In genomic region chr3:184568918-184569829, GRCh38 we compare ENCODE assay signal across 8 cellular contexts. TPM values are rescaled to one million over a fixed set of nuclear protein-coding genes. Genes with fewer than 3 reads are reported as not detected.
DNase-seq lines count a peak whose midpoint lies in the region; ATAC-seq and TF ChIP-seq lines count a peak whose summit lies in the region.

No MANE protein-coding gene starts in this region.

- H3K36me3 ChIP-seq in muscle layer of colon (ENCODE audit: insufficient read depth, low read length) (peaks cover 12% of the 10 kb centered on the region), tibial nerve (peaks cover 0 to 14% (median 0%) of the 10 kb centered on the region in 3 donors)

- peak overlapping the region; percentile 74 for H3K27ac ChIP-seq in muscle layer of colon (ENCODE audit: low read depth, low read length)
- H3K27ac ChIP-seq in tibial nerve = peak overlapping the region; percentile 54 to 93 (median 82)

- peak overlapping the region; percentile 76 to 85 for H3K4me3 Mint-ChIP-seq in CD14-positive monocyte
- H3K4me3 Mint-ChIP-seq in activated CD4-positive, alpha-beta memory T cell treated with anti-CD3 and anti-CD28 coated beads for 36 hours = no peak overlapping the region

- no peaks in the 10 kb centered on the region for H3K9me3 Mint-ChIP-seq in CD14-positive monocyte
- no peaks in the 10 kb centered on the region for H3K9me3 Mint-ChIP-seq in activated CD4-positive, alpha-beta memory T cell treated with anti-CD3 and anti-CD28 coated beads for 36 hours

- H3K27ac Mint-ChIP-seq in CD14-positive monocyte = no peak overlapping the region
- H3K27ac Mint-ChIP-seq in activated CD4-positive, alpha-beta memory T cell treated with anti-CD3 and anti-CD28 coated beads for 36 hours = no peak overlapping the region

- no peak for DNase-seq in CD14-positive monocyte (ENCODE audit: low spot score)
- peak; percentile 63 for DNase-seq in HuH-7.5 (ENCODE audit: low spot score)
- peak; percentile 38 for DNase-seq in activated CD4-positive, alpha-beta memory T cell treated with anti-CD3 and anti-CD28 coated beads for 36 hours
- DNase-seq in fibroblast of mammary gland (ENCODE audit: low read depth) = peak; percentile 97
- DNase-seq in tibial nerve (ENCODE audit: low spot score in 2 of 2) = peak; percentile 83 to 87

- no peak for ATAC-seq in GM21717 (IDR thresholded peaks at IDR 0.05; ENCODE audit: unreplicated experiment)
- no peak for ATAC-seq in HG03460 (IDR thresholded peaks at IDR 0.05; ENCODE audit: unreplicated experiment)

- TF ChIP-seq EP300 in tibial nerve (IDR thresholded peaks at IDR 0.05) = peak in 1 of 2 donors; percentile 86

- H3K27me3 Mint-ChIP-seq in CD14-positive monocyte (ENCODE audit: low read depth in 3 of 3) = peaks cover 21 to 41% (median 22%) of the 10 kb centered on the region in 3 donors
- peaks cover 16% of the 10 kb centered on the region for H3K27me3 Mint-ChIP-seq in activated CD4-positive, alpha-beta memory T cell treated with anti-CD3 and anti-CD28 coated beads for 36 hours

- WGBS in tibial nerve, 2 donors = 0 to 1% methylated on average over 60 to 66 of the region's 68 CpGs

- H3K9ac ChIP-seq in muscle layer of colon (ENCODE audit: low read length) = no peak overlapping the region

- peak in 1 of 2 donors; percentile 38 for TF ChIP-seq POLR2A in tibial nerve (IDR thresholded peaks at IDR 0.05)

- CTCF ChIA-PET in activated CD4-positive, alpha-beta memory T cell treated with anti-CD3 and anti-CD28 coated beads for 36 hours (lab: Charles Lee) = interaction anchor here (0.9 to 1.6 kb wide), 2 partner anchors 8 to 157 kb away, joined by 3 to 6 read pairs; partner anchors contain the start of gene EPHB3

- peaks cover 40% of the 10 kb centered on the region for H3K4me1 ChIP-seq in muscle layer of colon (ENCODE audit: insufficient read depth, low read length)
- peaks cover 0 to 73% (median 42%) of the 10 kb centered on the region in 4 donors for H3K4me1 ChIP-seq in tibial nerve

- POLR2A ChIA-PET in activated CD4-positive, alpha-beta memory T cell treated with anti-CD3 and anti-CD28 coated beads for 36 hours (lab: Charles Lee) = no interaction called here

- TF ChIP-seq CTCF in CD14-positive monocyte (IDR thresholded peaks at IDR 0.05) (no peak), fibroblast of mammary gland (conservative IDR thresholded peaks at IDR 0.05; ENCODE audit: control insufficient read depth, insufficient read depth, low read depth, low read length) (no peak), tibial nerve (IDR thresholded peaks at IDR 0.05) (peak in 1 of 5 experiments; percentile 16)

- H3K9me3 ChIP-seq in muscle layer of colon (ENCODE audit: low read length) (no peaks in the 10 kb centered on the region), tibial nerve (no peaks in the 10 kb centered on the region)

- intact Hi-C loops in CD14-positive monocyte (cut with micrococcal nuclease) = no loop called here
- intact Hi-C loops in activated CD4-positive, alpha-beta memory T cell treated with anti-CD3 and anti-CD28 coated beads for 36 hours (cut with micrococcal nuclease) = no loop called here

- H3K4me1 Mint-ChIP-seq in CD14-positive monocyte = peaks cover 34% of the 10 kb centered on the region
- peaks cover 4% of the 10 kb centered on the region for H3K4me1 Mint-ChIP-seq in activated CD4-positive, alpha-beta memory T cell treated with anti-CD3 and anti-CD28 coated beads for 36 hours (ENCODE audit: low read depth)

- no peaks in the 10 kb centered on the region for H3K27me3 ChIP-seq in muscle layer of colon (ENCODE audit: control insufficient read depth in 1 of 2, insufficient read depth in 2 of 2, low read length in 2 of 2)
- no peaks in the 10 kb centered on the region for H3K27me3 ChIP-seq in tibial nerve

- H3K4me3 ChIP-seq in fibroblast of mammary gland (ENCODE audit: control insufficient read depth, low read depth, low read length) (peak overlapping the region; percentile 32), muscle layer of colon (ENCODE audit: low read depth in 1 of 2, low read length in 2 of 2) (peak overlapping the region; percentile 29 to 52), tibial nerve (peak overlapping the region; percentile 38 to 66 (median 43))

- peaks cover 10 to 31% of the 10 kb centered on the region in 2 donors for H3K36me3 Mint-ChIP-seq in CD14-positive monocyte
- no peaks in the 10 kb centered on the region for H3K36me3 Mint-ChIP-seq in activated CD4-positive, alpha-beta memory T cell treated with anti-CD3 and anti-CD28 coated beads for 36 hours

RNA-seq across cellular contexts. Expression of gene EPHB3, which starts 7.6 kb away (rescaled TPM):
- 1 to 10 TPM in 1 of 2 donors, under 1 TPM in 1; 0.80 to 1.2 TPM for polyA plus RNA-seq in CD14-positive monocyte
- total RNA-seq in activated CD4-positive, alpha-beta memory T cell treated with anti-CD3 and anti-CD28 coated beads for 36 hours = under 1 TPM in 1 of 2 experiments, not detected in 1; 0.07 TPM
- total RNA-seq in tibial nerve = 10 to 100 TPM in 1 of 4 donors, 1 to 10 TPM in 3; 4.8 to 13.8 (median 5.9) TPM

Comparison
In these comparisons a context has a peak if more than half of its experiments do, and no peak if none do; other contexts are left out.
1. RNA of gene EPHB3, which starts 7.6 kb away (total RNA-seq): 4.8 to 13.8 TPM in tibial nerve; 0.07 TPM in activated CD4-positive, alpha-beta memory T cell treated with anti-CD3 and anti-CD28 coated beads for 36 hours; every median in the first group is over 4 times any median in the second.
2. Peak in every context shown above with its lines, with median percentiles within 50 percentile points of each other: H3K4me3 ChIP-seq.